ENCODE assay signal across 15 cellular contexts in the genomic region with DNA sequence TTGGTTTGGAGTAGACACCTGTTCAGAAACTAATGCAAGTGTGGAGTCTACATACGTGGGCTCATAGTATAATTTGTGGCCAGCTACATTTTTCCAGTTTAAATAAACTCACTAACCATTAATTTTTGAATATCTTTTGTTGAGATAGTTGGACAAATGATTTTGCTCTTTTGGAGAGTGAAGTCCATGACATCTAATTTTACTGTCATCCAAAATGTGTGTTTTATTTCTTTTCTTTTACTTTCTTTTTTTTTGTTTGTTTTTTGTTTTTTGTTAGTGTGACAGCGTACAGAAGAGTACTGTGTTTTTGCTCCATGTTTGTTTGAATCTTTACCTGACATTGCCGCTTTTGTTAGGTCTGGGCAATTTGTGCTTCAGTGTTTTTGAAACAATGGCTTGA. TPM values are rescaled to one million over a fixed set of nuclear protein-coding genes. Genes with fewer than 3 reads are reported as not detected.
DNase-seq lines count a peak whose midpoint lies in the region; ATAC-seq, FAIRE-seq and TF ChIP-seq lines count a peak whose summit lies in the region.
"Had no signal": no experiment of that assay in that cellular context is flagged by ENCODE, and none has a peak within 500 bp of the region (broad histone marks: within the 10 kb centered on the region; RNA-seq: fewer than 3 reads in every experiment).

No MANE protein-coding gene starts in this region.

- WGBS in A549 (ENCODE audit: missing lambda C conversion rate), result 84% methylated on average over 3 of the region's 3 CpGs

- CTCF ChIA-PET in A549 (lab: Yijun Ruan, JAX), result no interaction called here
- CTCF ChIA-PET in activated CD4-positive, alpha-beta memory T cell treated with anti-CD3 and anti-CD28 coated beads for 36 hours (lab: Charles Lee), result interaction anchor here (0.7 to 1.5 kb wide), 4 partner anchors 116 to 141 kb away, joined by 3 read pairs; no protein-coding TSS in a partner anchor

- no peak for TF ChIP-seq RAD21 in A549 (conservative IDR thresholded peaks at IDR 0.05 in 1 of 2, IDR thresholded peaks at IDR 0.05 in 1 of 2)

- no peaks in the 10 kb centered on the region for H3K9me3 ChIP-seq in A549
- H3K9me3 ChIP-seq in iPS-18a (ENCODE audit: control insufficient read depth, low read depth, low read length), result no peaks in the 10 kb centered on the region
- H3K9me3 ChIP-seq: esophagus muscularis mucosa, MG63, ovary, thoracic aorta had no signal

- H3K4me3 ChIP-seq in A549 (no peak overlapping the region), GM12865 (ENCODE audit: low read depth, low read length) (peak overlapping the region; percentile 51), iPS-18a (ENCODE audit: low read length) (peak overlapping the region; percentile 71)
- H3K4me3 ChIP-seq: ovary, thoracic aorta had no signal

- no peaks in the 10 kb centered on the region for H3K27me3 ChIP-seq in iPS-18a (ENCODE audit: control insufficient read depth, insufficient read depth, low read length)
- H3K27me3 ChIP-seq: esophagus muscularis mucosa, MG63, ovary had no signal

- peak overlapping the region; percentile 11 for H3K9ac ChIP-seq in iPS-18a (ENCODE audit: low read length)

- H3K27me3 Mint-ChIP-seq in activated CD4-positive, alpha-beta memory T cell treated with anti-CD3 and anti-CD28 coated beads for 36 hours, result no peaks in the 10 kb centered on the region

- H3K27ac ChIP-seq in A549 (no peak overlapping the region), iPS-18a (ENCODE audit: low read length) (no peak overlapping the region)
- H3K27ac ChIP-seq: esophagus muscularis mucosa, ovary, thoracic aorta had no signal

- H3K4me3 Mint-ChIP-seq in activated CD4-positive, alpha-beta memory T cell treated with anti-CD3 and anti-CD28 coated beads for 36 hours, result peak overlapping the region; percentile 44

- no peak for TF ChIP-seq EP300 in A549 (IDR thresholded peaks at IDR 0.05)

- peak overlapping the region; percentile 90 for H3K4me2 ChIP-seq in A549

- TF ChIP-seq POLR2A in A549 (IDR thresholded peaks at IDR 0.05; ENCODE audit: low read length), result no peak

- H3K9me3 Mint-ChIP-seq in activated CD4-positive, alpha-beta memory T cell treated with anti-CD3 and anti-CD28 coated beads for 36 hours, result no peaks in the 10 kb centered on the region

- H3K27ac Mint-ChIP-seq in activated CD4-positive, alpha-beta memory T cell treated with anti-CD3 and anti-CD28 coated beads for 36 hours, result peak overlapping the region; percentile 79

- H3K4me1 Mint-ChIP-seq in activated CD4-positive, alpha-beta memory T cell treated with anti-CD3 and anti-CD28 coated beads for 36 hours (ENCODE audit: low read depth), result peaks cover 87% of the 10 kb centered on the region

- peaks cover 82% of the 10 kb centered on the region for H3K36me3 Mint-ChIP-seq in activated CD4-positive, alpha-beta memory T cell treated with anti-CD3 and anti-CD28 coated beads for 36 hours

- POLR2A ChIA-PET in A549 (lab: Yijun Ruan, JAX), result no interaction called here
- POLR2A ChIA-PET in activated CD4-positive, alpha-beta memory T cell treated with anti-CD3 and anti-CD28 coated beads for 36 hours (lab: Charles Lee), result no interaction called here

- intact Hi-C loops in activated CD4-positive, alpha-beta memory T cell treated with anti-CD3 and anti-CD28 coated beads for 36 hours (cut with micrococcal nuclease), result no loop called here

- H3K4me1 ChIP-seq in A549, result peaks cover 83% of the 10 kb centered on the region
- peaks cover 51% of the 10 kb centered on the region for H3K4me1 ChIP-seq in iPS-18a (ENCODE audit: control insufficient read depth, low read depth, low read length)

- DNase-seq in A549 (ENCODE audit: low read depth in 1 of 2, low spot score in 1 of 2), result no peak
- DNase-seq in GM12865 (ENCODE audit: low read depth), result no peak
- no peak for DNase-seq in activated CD4-positive, alpha-beta memory T cell treated with anti-CD3 and anti-CD28 coated beads for 36 hours
- no peak for DNase-seq in SW 1271 (lab: John Stamatoyannopoulos, UW)
- DNase-seq in kidney tubule cell (ENCODE audit: low spot score), result no peak
- DNase-seq in stimulated activated CD4-positive, alpha-beta T cell treated with anti-CD3 and anti-CD28 coated beads, Interleukin-2, amount 100 ng/mL, for 48 hours, result no peak
- DNase-seq: kidney glomerular epithelial cell; MG63; NCI-H510A treated with DMSO at 0.1 percent for 48 hours; ovary; stimulated activated CD4-positive, alpha-beta T cell treated with anti-CD3 and anti-CD28 coated beads, Interleukin-4, amount 100 ng/mL, for 24 hours had no signal

- ATAC-seq in A549 (no peak), HG02759 (IDR thresholded peaks at IDR 0.05; ENCODE audit: unreplicated experiment) (no peak)

- no peak for TF ChIP-seq CTCF in A549 (IDR thresholded peaks at IDR 0.05)
- no peak for TF ChIP-seq CTCF in GM12865 (IDR thresholded peaks at IDR 0.05; ENCODE audit: insufficient read depth, low read depth, low read length, missing control alignments)

- no peak for FAIRE-seq in A549 (lab: Jason Lieb, UNC)

- H3K36me3 ChIP-seq in iPS-18a (ENCODE audit: control insufficient read depth, low read depth, low read length), result peaks cover 60% of the 10 kb centered on the region
- H3K36me3 ChIP-seq: ovary had no signal

TF ChIP-seq in A549, 52 proteins besides CTCF, POLR2A, EP300 and RAD21:
- TF ChIP-seq MAX (IDR thresholded peaks at IDR 0.05) (no peak), RNF2 (IDR thresholded peaks at IDR 0.05; ENCODE audit: borderline replicate concordance, low read depth) (no peak), CHD4 (IDR thresholded peaks at IDR 0.05; ENCODE audit: borderline replicate concordance) (no peak), EHMT2 (IDR thresholded peaks at IDR 0.05; ENCODE audit: low read depth) (no peak)
TF ChIP-seq in A549: peak in this region for 0.

RNA-seq across cellular contexts. Expression of gene RBM15, which starts 5.0 kb away (rescaled TPM):
- polyA plus RNA-seq in A549 (2011; rRNA removed), result 14.0 and 15.0 TPM in 2 replicates
- 6.8 and 8.0 TPM in 2 replicates for polyA plus RNA-seq in A549 (2012; cell fraction: cytosol; rRNA removed)
- 8.3 and 9.2 TPM in 2 replicates for polyA plus RNA-seq in A549 (2012; cell fraction: nucleus; rRNA removed)
- polyA plus RNA-seq in A549 (2017; fragmentation: RNase III; extraction: RNeasy Plus Mini Kit Qiagen cat#74134 plus additional on column Dnase treatment), result 8.0 to 8.7 TPM (median 8.2 TPM) in 3 replicates
- polyA minus RNA-seq in A549 (2011; rRNA and poly(A)+ RNA removed), result 67.6 and 83.1 TPM in 2 replicates
- total RNA-seq in activated CD4-positive, alpha-beta memory T cell treated with anti-CD3 and anti-CD28 coated beads for 36 hours, result 10 to 100 TPM; 59.1 to 60.2 TPM

RNA-seq across cellular contexts. Expression of gene SLC16A4, which starts 46.7 kb away (rescaled TPM):
- polyA plus RNA-seq in A549 (2011; rRNA removed) (176 and 188 TPM in 2 replicates), A549 (2017; fragmentation: RNase III; extraction: RNeasy Plus Mini Kit Qiagen cat#74134 plus additional on column Dnase treatment) (47.2 to 71.8 TPM (median 61.0 TPM) in 3 replicates)
- polyA plus RNA-seq in A549 (2012; cell fraction: cytosol; rRNA removed), result 15.3 and 21.3 TPM in 2 replicates
- 7.4 and 12.9 TPM in 2 replicates for polyA plus RNA-seq in A549 (2012; cell fraction: nucleus; rRNA removed)
- polyA minus RNA-seq in A549 (2011; rRNA and poly(A)+ RNA removed), result 96.7 and 113 TPM in 2 replicates
- total RNA-seq in activated CD4-positive, alpha-beta memory T cell treated with anti-CD3 and anti-CD28 coated beads for 36 hours, result under 1 TPM; 0.19 to 0.48 TPM
